19 cellular contexts compared by ENCODE assay signal in genomic region chr13:33934343-33934742, GRCh38.
"Had no signal": no experiment of that assay in that cellular context is flagged by ENCODE, and none has a peak within 500 bp of the region (broad histone marks: within the 10 kb centered on the region; RNA-seq: fewer than 3 reads in every experiment).

No MANE protein-coding gene starts in this region.

- H3K27me3 ChIP-seq: brain microvascular endothelial cell, transverse colon had no signal

- H2AFZ ChIP-seq: parathyroid adenoma had no signal

- H3K4me1 ChIP-seq: parathyroid adenoma had no signal

- H3K79me2 ChIP-seq: parathyroid adenoma had no signal

- H3K36me3 ChIP-seq: brain microvascular endothelial cell, transverse colon had no signal

- H3K9ac ChIP-seq: parathyroid adenoma had no signal

- H3K9me3 ChIP-seq: transverse colon had no signal

- DNase-seq: activated CD4-positive, alpha-beta T cell treated with anti-CD3 and anti-CD28 coated beads for 4 hours; activated CD4-positive, alpha-beta T cell treated with anti-CD3 and anti-CD28 coated beads, Interleukin-2, amount 50 U/mL, for 4 hours; activated naive CD4-positive, alpha-beta T cell treated with Interleukin-2 at 50 U/mL for 16 hours; activated T-cell treated with anti-CD3 and anti-CD28 coated beads for 4 hours; activated T-cell treated with anti-CD3 and anti-CD28 coated beads, Interleukin-2, amount 50 U/mL, for 72 hours; brain microvascular endothelial cell; endodermal cell; foreskin melanocyte; midbrain; naive thymus-derived CD4-positive, alpha-beta T cell; nucleus accumbens; right cardiac atrium; stimulated activated naive CD4-positive, alpha-beta T cell; SW 1271; T-helper 9 cell; transverse colon had no signal

- H3K27ac ChIP-seq: brain microvascular endothelial cell, coronary artery, parathyroid adenoma, transverse colon, VCaP had no signal

- H3K4me3 ChIP-seq: coronary artery, transverse colon had no signal
